Comparison of ENCODE assay signal across 18 cellular contexts in the genomic region with DNA sequence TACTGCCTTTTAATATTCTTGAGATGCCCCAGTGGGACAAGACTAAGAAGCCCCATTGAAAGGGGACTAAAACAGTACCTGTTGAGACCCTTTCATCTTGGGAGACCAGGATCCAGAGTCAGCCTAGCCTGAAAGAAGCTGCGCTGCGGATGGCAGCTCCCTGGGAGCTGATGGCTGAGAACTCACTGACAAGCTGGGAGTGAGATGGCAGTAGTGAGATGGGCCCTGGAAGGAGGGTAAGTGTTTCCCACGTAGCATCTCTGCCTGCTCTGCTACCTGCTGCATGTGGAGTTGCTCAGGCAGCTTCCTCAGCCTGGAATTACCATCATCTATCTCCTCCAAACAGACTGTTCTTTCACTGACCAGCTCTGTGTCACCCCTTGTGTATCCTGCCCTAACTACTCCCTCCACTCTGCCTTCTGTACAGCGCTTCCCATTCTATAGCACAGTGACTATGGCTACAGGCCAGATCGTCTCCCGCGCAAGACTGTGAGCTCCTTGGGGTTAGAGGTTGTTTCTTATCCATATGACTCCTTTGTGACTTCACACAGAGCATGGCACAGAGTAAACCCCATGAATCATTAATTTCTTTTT.
DNase-seq lines count a peak whose midpoint lies in the region; ATAC-seq, FAIRE-seq and TF ChIP-seq lines count a peak whose summit lies in the region.
"Had no signal": no experiment of that assay in that cellular context is flagged by ENCODE, and none has a peak within 500 bp of the region (broad histone marks: within the 10 kb centered on the region; RNA-seq: fewer than 3 reads in every experiment).

No MANE protein-coding gene starts in this region.

- peaks cover 22% of the 10 kb centered on the region for H3K9me3 Mint-ChIP-seq in nephron progenitor cell
- no peaks in the 10 kb centered on the region for H3K9me3 Mint-ChIP-seq in stimulated activated effector memory CD8-positive, alpha-beta T cell treated with anti-CD3 and anti-CD28 coated beads, Interleukin-12 subunit alpha, Interleukin-12 subunit beta, amount 100 ng/mL, for 72 hours
- H3K9me3 Mint-ChIP-seq: CD8-positive, alpha-beta memory T cell had no signal

- H3K36me3 Mint-ChIP-seq in nephron progenitor cell (ENCODE audit: low read depth), result peaks cover 81% of the 10 kb centered on the region
- peaks cover 26% of the 10 kb centered on the region for H3K36me3 Mint-ChIP-seq in stimulated activated effector memory CD8-positive, alpha-beta T cell treated with anti-CD3 and anti-CD28 coated beads, Interleukin-12 subunit alpha, Interleukin-12 subunit beta, amount 100 ng/mL, for 72 hours

- TF ChIP-seq RAD21 in HepG2 (CRISPR knock-in tag; IDR thresholded peaks at IDR 0.05), result no peak

- H3K79me1 ChIP-seq in mesendoderm (ENCODE audit: low read length), result no peaks in the 10 kb centered on the region

- peak overlapping the region; percentile 92 for H3K27ac Mint-ChIP-seq in nephron progenitor cell
- H3K27ac Mint-ChIP-seq in stimulated activated effector memory CD8-positive, alpha-beta T cell treated with anti-CD3 and anti-CD28 coated beads, Interleukin-12 subunit alpha, Interleukin-12 subunit beta, amount 100 ng/mL, for 72 hours, result peak overlapping the region; percentile 36

- H3K27me3 Mint-ChIP-seq in nephron progenitor cell (ENCODE audit: low read depth, poor library complexity), result peaks cover 4% of the 10 kb centered on the region
- H3K27me3 Mint-ChIP-seq: CD8-positive, alpha-beta memory T cell had no signal

- H3K4me1 ChIP-seq in HepG2 (ENCODE audit: insufficient read depth, low read length), result peaks cover 9% of the 10 kb centered on the region
- H3K4me1 ChIP-seq in right lobe of liver, result no peaks in the 10 kb centered on the region
- H3K4me1 ChIP-seq in mesendoderm (ENCODE audit: control insufficient read depth, low read depth, low read length), result no peaks in the 10 kb centered on the region
- H3K4me1 ChIP-seq: BLaER1 had no signal

- H3K23ac ChIP-seq in mesendoderm (ENCODE audit: low read length), result no peak overlapping the region

- FAIRE-seq in HepG2 (lab: Jason Lieb, UNC), result no peak
- FAIRE-seq: GM12892, GM19239, H54 had no signal

- peak; percentile 44 for ATAC-seq in HepG2
- ATAC-seq in right lobe of liver, result no peak
- ATAC-seq in stimulated activated effector memory CD8-positive, alpha-beta T cell treated with anti-CD3 and anti-CD28 coated beads, Interleukin-12 subunit alpha, Interleukin-12 subunit beta, amount 100 ng/mL, for 72 hours, result no peak

- H3K4me3 Mint-ChIP-seq in nephron progenitor cell, result no peak overlapping the region
- no peak overlapping the region for H3K4me3 Mint-ChIP-seq in stimulated activated effector memory CD8-positive, alpha-beta T cell treated with anti-CD3 and anti-CD28 coated beads, Interleukin-12 subunit alpha, Interleukin-12 subunit beta, amount 100 ng/mL, for 72 hours
- H3K4me3 Mint-ChIP-seq: CD8-positive, alpha-beta memory T cell had no signal

- H3K18ac ChIP-seq in mesendoderm (ENCODE audit: low read length), result no peak overlapping the region

- H2BK15ac ChIP-seq in mesendoderm (replicated peaks; ENCODE audit: low read depth), result no peak overlapping the region

- H3K27ac ChIP-seq in HepG2 (ENCODE audit: extremely low read length, insufficient read depth, low read length) (no peak overlapping the region), right lobe of liver (no peak overlapping the region), mesendoderm (ENCODE audit: low read depth, low read length) (no peak overlapping the region)
- H3K27ac ChIP-seq: 22Rv1, BLaER1 had no signal

- no peak overlapping the region for H2AFZ ChIP-seq in HepG2 (ENCODE audit: low read length)

- BruUV-seq in HepG2 (replicated peaks; lab: Mats Ljungman, UMichigan), result no TSS peak

- H3K27me3 ChIP-seq in HepG2 (ENCODE audit: control insufficient read depth in 1 of 2, insufficient read depth in 2 of 2, low read length in 2 of 2), result no peaks in the 10 kb centered on the region
- no peaks in the 10 kb centered on the region for H3K27me3 ChIP-seq in right lobe of liver
- no peaks in the 10 kb centered on the region for H3K27me3 ChIP-seq in mesendoderm (ENCODE audit: insufficient read depth, low read length, poor library complexity)
- H3K27me3 ChIP-seq: BLaER1 had no signal

- H3K9me3 ChIP-seq in HepG2 (ENCODE audit: low read length) (no peaks in the 10 kb centered on the region), right lobe of liver (no peaks in the 10 kb centered on the region)
- H3K9me3 ChIP-seq: Caco-2 had no signal

- intact Hi-C loops in HepG2 (cut with micrococcal nuclease; ENCODE audit: unreplicated experiment), result loop anchor here (5.0 kb wide), 1 partner anchor 58 kb away; no protein-coding TSS in a partner anchor
- intact Hi-C loops in right lobe of liver (cut with DNase I), result no loop called here

- CTCF ChIA-PET in HepG2 (lab: Yijun Ruan, JAX; ENCODE audit: low intra/inter-chr PET ratio, low total read pairs), result no interaction called here

- H4K8ac ChIP-seq in mesendoderm (ENCODE audit: low read depth, low read length), result no peak overlapping the region

- H3K9ac ChIP-seq in HepG2 (ENCODE audit: insufficient read depth, low read depth, low read length), result no peak overlapping the region
- H3K9ac ChIP-seq in mesendoderm (ENCODE audit: low read length), result no peak overlapping the region
- H3K9ac ChIP-seq: BLaER1 had no signal

- H2AK5ac ChIP-seq in mesendoderm (ENCODE audit: low read length), result no peak overlapping the region

- in situ Hi-C loops in HepG2 (cut with HindIII; ENCODE audit: extremely low pct_ligation_motif_present, low pct_unique_long_range_greater_than_20kb), result no loop called here

- POLR2A ChIA-PET in HepG2 (lab: Yijun Ruan, JAX), result no interaction called here

- H3K4me1 Mint-ChIP-seq in nephron progenitor cell, result no peaks in the 10 kb centered on the region
- H3K4me1 Mint-ChIP-seq in stimulated activated effector memory CD8-positive, alpha-beta T cell treated with anti-CD3 and anti-CD28 coated beads, Interleukin-12 subunit alpha, Interleukin-12 subunit beta, amount 100 ng/mL, for 72 hours, result no peaks in the 10 kb centered on the region
- H3K4me1 Mint-ChIP-seq: CD8-positive, alpha-beta memory T cell had no signal

- WGBS in HepG2 (ENCODE audit: low lambda C conversion rate), result 97% methylated on average over 7 of the region's 7 CpGs
- 88% methylated on average over 3 of the region's 7 CpGs for WGBS in right lobe of liver (ENCODE audit: insufficient coverage, low coverage, low lambda C conversion rate, missing lambda C conversion rate)
- WGBS in mesendoderm (ENCODE audit: extremely low coverage, insufficient coverage, low lambda C conversion rate), result no CpG with 5 or more reads among the region's 7 CpGs

- H3K4ac ChIP-seq in mesendoderm (ENCODE audit: low read depth, low read length), result no peak overlapping the region

- H4K5ac ChIP-seq in mesendoderm (ENCODE audit: low read length), result no peak overlapping the region

- no peak for DNase-seq in HepG2 (ENCODE audit: low spot score)
- no peak for DNase-seq in right lobe of liver
- DNase-seq in nephron progenitor cell, result no peak
- DNase-seq in stimulated activated effector memory CD8-positive, alpha-beta T cell treated with anti-CD3 and anti-CD28 coated beads, Interleukin-12 subunit alpha, Interleukin-12 subunit beta, amount 100 ng/mL, for 72 hours (ENCODE audit: low spot score in 2 of 2), result no peak
- no peak for DNase-seq in LoVo (ENCODE audit: low spot score)
- no peak for DNase-seq in mesendoderm
- no peak for DNase-seq in stimulated activated CD4-positive, alpha-beta T cell treated with anti-CD3 and anti-CD28 coated beads, Interleukin-12 subunit alpha, Interleukin-12 subunit beta, amount 100 ng/mL, for 4 hours
- DNase-seq: AML-193; Caco-2; CD8-positive, alpha-beta memory T cell; DND-41; GDM1; IMR-90 had no signal

- H2BK120ac ChIP-seq in mesendoderm (ENCODE audit: low read depth, low read length), result no peak overlapping the region

- H2BK5ac ChIP-seq in mesendoderm (ENCODE audit: low read length), result no peak overlapping the region

- no peaks in the 10 kb centered on the region for H4K20me1 ChIP-seq in HepG2 (ENCODE audit: insufficient read depth, low read length)
- H4K20me1 ChIP-seq: BLaER1 had no signal

- TF ChIP-seq CTCF in HepG2 (CRISPR knock-in tag; IDR thresholded peaks at IDR 0.05), result no peak
- no peak for TF ChIP-seq CTCF in right lobe of liver (IDR thresholded peaks at IDR 0.05)
- TF ChIP-seq CTCF in nephron progenitor cell (IDR thresholded peaks at IDR 0.05), result no peak

- H3K4me2 ChIP-seq in HepG2 (ENCODE audit: low read depth, low read length) (no peak overlapping the region), mesendoderm (ENCODE audit: low read length) (no peak overlapping the region)
- H3K4me2 ChIP-seq: BLaER1 had no signal

- peaks cover 6 to 25% of the 10 kb centered on the region in 2 experiments; a peak in 4 of 5 replicates for H3K36me3 ChIP-seq in HepG2 (replicated peaks in 1 of 2; ENCODE audit: control insufficient read depth in 1 of 2, insufficient read depth in 2 of 2, low read length in 2 of 2)
- peaks cover 0 to 5% (median 3%) of the 10 kb centered on the region in 4 donors for H3K36me3 ChIP-seq in right lobe of liver
- no peaks in the 10 kb centered on the region for H3K36me3 ChIP-seq in mesendoderm (ENCODE audit: control insufficient read depth, insufficient read depth, low read length)

- H3K4me3 ChIP-seq in HepG2 (replicated peaks in 1 of 3; ENCODE audit: insufficient read depth in 1 of 3, low read depth in 2 of 3, low read length in 3 of 3) (no peak overlapping the region), right lobe of liver (no peak overlapping the region), mesendoderm (ENCODE audit: low read length) (no peak overlapping the region)
- H3K4me3 ChIP-seq: BLaER1 had no signal

- H3K79me2 ChIP-seq in HepG2 (ENCODE audit: insufficient read depth, low read length) (no peaks in the 10 kb centered on the region), mesendoderm (ENCODE audit: control insufficient read depth, insufficient read depth, low read length) (no peaks in the 10 kb centered on the region)

- H3K56ac ChIP-seq in mesendoderm (ENCODE audit: low read length), result no peak overlapping the region

- TF ChIP-seq EP300 in HepG2 (IDR thresholded peaks at IDR 0.05; ENCODE audit: low read depth in 2 of 2, low read length in 2 of 2) (no peak), HepG2 (CRISPR knock-in tag; IDR thresholded peaks at IDR 0.05; ENCODE audit: borderline replicate concordance) (no peak)

- TF ChIP-seq POLR2A in HepG2 (IDR thresholded peaks at IDR 0.05; ENCODE audit: insufficient read depth in 1 of 2, low read depth in 2 of 2, low read length in 2 of 2) (no peak), right lobe of liver (IDR thresholded peaks at IDR 0.05) (no peak)

TF ChIP-seq in HepG2, 621 proteins besides CTCF, POLR2A, EP300 and RAD21:
- no peak for TF ChIP-seq HNRNPH1 (optimal IDR thresholded peaks at IDR 0.05; ENCODE audit: low read depth, low read length)
- TF ChIP-seq ZNF34 (CRISPR knock-in tag; IDR thresholded peaks at IDR 0.05; ENCODE audit: borderline replicate concordance), result no peak
- TF ChIP-seq, protein P1, sequence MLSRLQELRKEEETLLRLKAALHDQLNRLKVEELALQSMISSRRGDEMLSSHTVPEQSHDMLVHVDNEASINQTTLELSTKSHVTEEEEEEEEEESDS (CRISPR knock-in tag; IDR thresholded peaks at IDR 0.05; ENCODE audit: borderline replicate concordance), result no peak
- no peak for TF ChIP-seq NFRKB (IDR thresholded peaks at IDR 0.05)
- TF ChIP-seq SAFB2 (CRISPR knock-in tag; IDR thresholded peaks at IDR 0.05; ENCODE audit: borderline replicate concordance, low read depth), result no peak
TF ChIP-seq in HepG2: peak in this region for 0.
